Comparison of ENCODE assay signal across 17 cellular contexts in the genomic region with DNA sequence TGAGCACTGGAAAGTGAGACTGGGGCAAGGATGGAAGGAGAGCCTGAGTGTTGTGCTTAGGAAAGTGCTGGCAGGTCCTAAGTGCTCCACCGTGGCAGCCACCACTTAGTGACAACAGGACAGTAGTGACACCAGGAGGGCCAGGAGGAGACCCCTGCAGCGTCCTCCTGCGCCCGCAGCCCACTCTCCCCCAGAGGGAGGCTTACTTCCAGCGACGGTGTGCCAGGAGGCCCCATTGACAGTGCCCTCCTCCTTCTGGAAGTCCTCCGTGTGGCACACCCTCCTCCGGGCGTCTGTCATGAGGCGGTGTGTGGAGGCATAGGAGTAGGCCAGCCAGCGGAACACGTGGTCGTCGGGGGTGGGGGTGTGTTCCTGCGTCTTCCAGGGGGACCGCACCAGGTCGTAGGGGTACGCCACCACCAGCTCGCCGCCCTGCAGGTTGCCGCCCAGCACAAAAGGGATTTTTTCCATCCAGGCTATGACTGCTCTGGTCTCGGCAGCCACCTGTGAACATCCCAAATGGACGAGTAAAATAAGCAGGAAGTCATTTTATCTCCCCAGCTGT.
DNase-seq lines count a peak whose midpoint lies in the region; ATAC-seq and TF ChIP-seq lines count a peak whose summit lies in the region.
"Had no signal": no experiment of that assay in that cellular context is flagged by ENCODE, and none has a peak within 500 bp of the region (broad histone marks: within the 10 kb centered on the region; RNA-seq: fewer than 3 reads in every experiment).

No MANE protein-coding gene starts in this region.

- no peak overlapping the region for H3K27ac ChIP-seq in neuronal stem cell (replicated peaks; ENCODE audit: low read length)
- H3K27ac ChIP-seq: BLaER1 treated with 17β-estradiol and CSF1 and Interleukin-3, amounts not matched to agents 10 nM and 100 nM; HL-60 had no signal

- no peaks in the 10 kb centered on the region for H3K79me1 ChIP-seq in neuronal stem cell (ENCODE audit: low read depth, low read length)

- no peak overlapping the region for H3K9ac ChIP-seq in neuronal stem cell (ENCODE audit: low read depth, low read length, poor library complexity)
- H3K9ac ChIP-seq: BLaER1 treated with 17β-estradiol and CSF1 and Interleukin-3, amounts not matched to agents 10 nM and 100 nM had no signal

- no peak overlapping the region for H4K91ac ChIP-seq in neuronal stem cell (ENCODE audit: low read depth, low read length, poor library complexity)

- H2BK5ac ChIP-seq in neuronal stem cell (ENCODE audit: low read length): no peak overlapping the region

- no peak overlapping the region for H2BK120ac ChIP-seq in neuronal stem cell (ENCODE audit: low read depth, low read length)

- peaks cover 63% of the 10 kb centered on the region for H3K27me3 Mint-ChIP-seq in stimulated activated naive CD8-positive, alpha-beta T cell treated with anti-CD3 and anti-CD28 coated beads, Interleukin-15, amount 100 ng/mL, for 72 hours
- H3K27me3 Mint-ChIP-seq in WTC11 (ENCODE audit: low read depth): no peaks in the 10 kb centered on the region; the same call in 1 of the 2 replicates
- peaks cover 16% of the 10 kb centered on the region for H3K27me3 Mint-ChIP-seq in HFFc6 (ENCODE audit: insufficient read depth)

- H3K4me1 ChIP-seq in neuronal stem cell (ENCODE audit: control insufficient read depth in 2 of 2, insufficient read depth in 1 of 2, low read depth in 1 of 2, low read length in 2 of 2): peaks cover 4 to 11% of the 10 kb centered on the region in 2 donors
- H3K4me1 ChIP-seq: BLaER1 treated with 17β-estradiol and CSF1 and Interleukin-3, amounts not matched to agents 10 nM and 100 nM had no signal

- H3K4ac ChIP-seq in neuronal stem cell (ENCODE audit: low read length): no peak overlapping the region

- TF ChIP-seq CTCF in WTC11 (IDR thresholded peaks at IDR 0.05): no peak
- no peak for TF ChIP-seq CTCF in GM10248 (IDR thresholded peaks at IDR 0.05; ENCODE audit: control extremely low read depth, extremely low read depth, low read depth, missing control alignments)
- no peak for TF ChIP-seq CTCF in HFFc6 (IDR thresholded peaks at IDR 0.05)

- no peak overlapping the region for H3K4me3 Mint-ChIP-seq in stimulated activated naive CD8-positive, alpha-beta T cell treated with anti-CD3 and anti-CD28 coated beads, Interleukin-15, amount 100 ng/mL, for 72 hours
- H3K4me3 Mint-ChIP-seq in WTC11: no peak overlapping the region
- H3K4me3 Mint-ChIP-seq in HFFc6: no peak overlapping the region
- H3K4me3 Mint-ChIP-seq: B cell; CD8-positive, alpha-beta T cell had no signal

- peaks cover 0 to 3% (median 0%) of the 10 kb centered on the region in 3 experiments for H3K27me3 ChIP-seq in neuronal stem cell (ENCODE audit: control insufficient read depth in 3 of 3, insufficient read depth in 3 of 3, low read depth in 1 of 3, low read length in 3 of 3)

- H2AFZ ChIP-seq in neuronal stem cell (ENCODE audit: low read length): no peak overlapping the region

- no peak for DNase-seq in stimulated activated naive CD8-positive, alpha-beta T cell treated with anti-CD3 and anti-CD28 coated beads, Interleukin-15, Interleukin-2, amounts not matched to agents 100 U/mL and 50 U/mL, for 24 hours
- no peak for DNase-seq in stimulated activated naive CD8-positive, alpha-beta T cell treated with anti-CD3 and anti-CD28 coated beads, Interleukin-15, amount 100 ng/mL, for 72 hours
- DNase-seq in WTC11 (ENCODE audit: low spot score) (peak; percentile 27), neuronal stem cell (ENCODE audit: low spot score) (no peak), pons (ENCODE audit: low spot score) (no peak), GM10248 (ENCODE audit: extremely low spot score) (no peak), HFFc6 (no peak), Ammon's horn (ENCODE audit: low spot score) (no peak)
- DNase-seq: 8988T; Calu3; CD8-positive, alpha-beta T cell; DMS79 treated with DMSO at 0.1 percent for 48 hours; GF-D8 had no signal

- H2AK5ac ChIP-seq in neuronal stem cell (ENCODE audit: low read depth, low read length): peak overlapping the region; percentile 1

- H3K36me3 ChIP-seq in neuronal stem cell (replicated peaks in 1 of 2; ENCODE audit: control insufficient read depth in 2 of 2, insufficient read depth in 2 of 2, low read length in 2 of 2): no peaks in the 10 kb centered on the region
- H3K36me3 ChIP-seq: BLaER1 treated with 17β-estradiol and CSF1 and Interleukin-3, amounts not matched to agents 10 nM and 100 nM had no signal

- H3K4me2 ChIP-seq in neuronal stem cell (ENCODE audit: insufficient read depth, low read length, poor library complexity, severe bottlenecking): no peak overlapping the region
- H3K4me2 ChIP-seq: BLaER1 treated with 17β-estradiol and CSF1 and Interleukin-3, amounts not matched to agents 10 nM and 100 nM had no signal

- POLR2A ChIA-PET in WTC11 (lab: Charles Lee) (no interaction called here), GM10248 (lab: Yijun Ruan, JAX) (no interaction called here)

- H3K36me3 Mint-ChIP-seq in WTC11 (no peaks in the 10 kb centered on the region), HFFc6 (ENCODE audit: low read depth) (no peaks in the 10 kb centered on the region; the same call in 1 of the 2 replicates)
- H3K36me3 Mint-ChIP-seq: CD8-positive, alpha-beta T cell had no signal

- H2BK15ac ChIP-seq in neuronal stem cell (ENCODE audit: low read length): peak overlapping the region; percentile 4

- peak; percentile 23 for ATAC-seq in stimulated activated naive CD8-positive, alpha-beta T cell treated with anti-CD3 and anti-CD28 coated beads, Interleukin-15, Interleukin-2, amounts not matched to agents 100 U/mL and 50 U/mL, for 24 hours
- no peak for ATAC-seq in stimulated activated naive CD8-positive, alpha-beta T cell treated with anti-CD3 and anti-CD28 coated beads, Interleukin-15, amount 100 ng/mL, for 72 hours
- ATAC-seq in WTC11: peak; percentile 63
- ATAC-seq: CD8-positive, alpha-beta T cell; GM12878 had no signal

- WGBS in neuronal stem cell (ENCODE audit: extremely low coverage in 2 of 2, insufficient read length in 2 of 2, insufficient replicate concordance in 1 of 2), 2 donors: no CpG with 5 or more reads among the region's 23 CpGs

- H3K9me3 ChIP-seq in neuronal stem cell (replicated peaks in 1 of 2; ENCODE audit: control insufficient read depth in 2 of 2, insufficient read depth in 1 of 2, low read depth in 1 of 2, low read length in 2 of 2): no peaks in the 10 kb centered on the region

- peak overlapping the region; percentile 91 for H3K18ac ChIP-seq in neuronal stem cell (ENCODE audit: low read length)

- no peaks in the 10 kb centered on the region for H3K4me1 Mint-ChIP-seq in stimulated activated naive CD8-positive, alpha-beta T cell treated with anti-CD3 and anti-CD28 coated beads, Interleukin-15, amount 100 ng/mL, for 72 hours
- H3K4me1 Mint-ChIP-seq in WTC11: peaks cover 33% of the 10 kb centered on the region
- H3K4me1 Mint-ChIP-seq in HFFc6 (ENCODE audit: low read depth): peaks cover 10% of the 10 kb centered on the region; the same call in 1 of the 2 replicates
- H3K4me1 Mint-ChIP-seq: B cell had no signal

- no peak overlapping the region for H3K4me3 ChIP-seq in neuronal stem cell (ENCODE audit: low read length in 2 of 2)
- H3K4me3 ChIP-seq: BLaER1 treated with 17β-estradiol and CSF1 and Interleukin-3, amounts not matched to agents 10 nM and 100 nM; GM12878 had no signal

- H3K14ac ChIP-seq in neuronal stem cell (ENCODE audit: low read length): peak overlapping the region; percentile 60

- H2BK12ac ChIP-seq in neuronal stem cell (ENCODE audit: low read length): peak overlapping the region; percentile 64

- no peak overlapping the region for H3K27ac Mint-ChIP-seq in stimulated activated naive CD8-positive, alpha-beta T cell treated with anti-CD3 and anti-CD28 coated beads, Interleukin-15, amount 100 ng/mL, for 72 hours
- H3K27ac Mint-ChIP-seq in WTC11: no peak overlapping the region; the same call in 1 of the 2 replicates
- no peak overlapping the region for H3K27ac Mint-ChIP-seq in HFFc6
- H3K27ac Mint-ChIP-seq: B cell; CD8-positive, alpha-beta T cell had no signal

- no peak overlapping the region for H4K8ac ChIP-seq in neuronal stem cell (ENCODE audit: low read depth, low read length)

- no peak overlapping the region for H3K23ac ChIP-seq in neuronal stem cell (ENCODE audit: low read depth, low read length, poor library complexity)

- CTCF ChIA-PET in WTC11 (lab: Charles Lee): no interaction called here
- CTCF ChIA-PET in GM10248 (lab: Yijun Ruan, JAX): interaction anchor here (1.2 kb wide), 1 partner anchor 28 kb away, joined by 3 read pairs; no protein-coding TSS in a partner anchor

- H3K9me3 Mint-ChIP-seq in stimulated activated naive CD8-positive, alpha-beta T cell treated with anti-CD3 and anti-CD28 coated beads, Interleukin-15, amount 100 ng/mL, for 72 hours: no peaks in the 10 kb centered on the region
- H3K9me3 Mint-ChIP-seq in WTC11 (no peaks in the 10 kb centered on the region), HFFc6 (peaks cover 3% of the 10 kb centered on the region; the same call in 1 of the 2 replicates)
- H3K9me3 Mint-ChIP-seq: CD8-positive, alpha-beta T cell had no signal

TF ChIP-seq in WTC11, 78 proteins besides CTCF, POLR2A, EP300 and RAD21 (continues in another document):
- TF ChIP-seq, protein P1, sequence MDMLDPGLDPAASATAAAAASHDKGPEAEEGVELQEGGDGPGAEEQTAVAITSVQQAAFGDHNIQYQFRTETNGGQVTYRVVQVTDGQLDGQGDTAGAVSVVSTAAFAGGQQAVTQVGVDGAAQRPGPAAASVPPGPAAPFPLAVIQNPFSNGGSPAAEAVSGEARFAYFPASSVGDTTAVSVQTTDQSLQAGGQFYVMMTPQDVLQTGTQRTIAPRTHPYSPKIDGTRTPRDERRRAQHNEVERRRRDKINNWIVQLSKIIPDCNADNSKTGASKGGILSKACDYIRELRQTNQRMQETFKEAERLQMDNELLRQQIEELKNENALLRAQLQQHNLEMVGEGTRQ (CRISPR knock-in tag; IDR thresholded peaks at IDR 0.05): peak; percentile 59
- TF ChIP-seq ATF6 (CRISPR knock-in tag; IDR thresholded peaks at IDR 0.05): no peak
